ENCODE assay signal across 21 cellular contexts in the genomic region with DNA sequence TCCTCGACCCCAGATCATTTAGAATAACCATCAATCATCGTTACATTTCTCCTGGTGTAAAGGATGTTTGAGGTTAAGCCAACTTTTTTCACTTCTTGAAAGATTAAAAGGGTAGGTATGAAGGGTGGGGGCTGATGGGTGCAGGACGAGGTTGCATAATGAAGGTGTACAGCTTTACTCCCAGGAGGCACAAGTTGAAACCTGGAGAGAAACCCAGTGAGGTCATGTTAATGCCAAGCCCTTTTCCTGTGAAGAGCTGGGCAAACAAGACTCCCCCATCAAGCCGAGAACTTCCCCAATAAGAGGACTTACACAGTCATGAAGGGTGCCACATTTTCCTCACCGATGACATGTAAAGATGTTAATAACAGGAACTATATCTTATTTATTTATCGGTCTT.
DNase-seq lines count a peak whose midpoint lies in the region; ATAC-seq, FAIRE-seq and TF ChIP-seq lines count a peak whose summit lies in the region.
"Had no signal": no experiment of that assay in that cellular context is flagged by ENCODE, and none has a peak within 500 bp of the region (broad histone marks: within the 10 kb centered on the region; RNA-seq: fewer than 3 reads in every experiment).

No MANE protein-coding gene starts in this region.

- no peak for FAIRE-seq in bronchial epithelial cell (lab: Jason Lieb, UNC)
- FAIRE-seq: A549, GM12878, GM12892, GM18507 had no signal

- TF ChIP-seq CTCF in bronchial epithelial cell (IDR thresholded peaks at IDR 0.05; ENCODE audit: insufficient read depth, low read length, severe bottlenecking), result no peak

- no peaks in the 10 kb centered on the region for H3K36me3 ChIP-seq in bronchial epithelial cell (ENCODE audit: control insufficient read depth, insufficient read depth, low read length)
- H3K36me3 ChIP-seq: BLaER1 treated with 17β-estradiol and CSF1 and Interleukin-3, amounts not matched to agents 10 nM and 100 nM had no signal

- H3K27me3 ChIP-seq in bronchial epithelial cell (ENCODE audit: control insufficient read depth, insufficient read depth, low read length), result no peaks in the 10 kb centered on the region
- H3K27me3 ChIP-seq: BLaER1 treated with 17β-estradiol and CSF1 and Interleukin-3, amounts not matched to agents 10 nM and 100 nM had no signal

- ATAC-seq in esophagus mucosa, result peak; percentile 68
- ATAC-seq: A549; CD8-positive, alpha-beta T cell; GM12878 had no signal

- no peak overlapping the region for H3K4me3 ChIP-seq in bronchial epithelial cell (ENCODE audit: low read depth, low read length)
- H3K4me3 ChIP-seq: A549; BLaER1 treated with 17β-estradiol and CSF1 and Interleukin-3, amounts not matched to agents 10 nM and 100 nM; GM12878 had no signal

- peak; percentile 45 for DNase-seq in NCI-H510A treated with DMSO at 0.1 percent for 48 hours (lab: John Stamatoyannopoulos, UW)
- DNase-seq in NCI-H510A (lab: John Stamatoyannopoulos, UW), result no peak
- peak; percentile 70 for DNase-seq in bronchial epithelial cell (ENCODE audit: low read depth)
- DNase-seq in NCI-H2107 (lab: John Stamatoyannopoulos, UW), result no peak
- DNase-seq in KG1 (lab: John Stamatoyannopoulos, UW), result no peak
- DNase-seq: AML-193; CD4-positive, alpha-beta T cell; CD8-positive, alpha-beta T cell; DMS 273 treated with DMSO at 0.1 percent for 48 hours; DMS153; DMS53; DMS79; DND-41; EL; GDM1 had no signal

Comparison
In these comparisons a context has a peak if more than half of its experiments do, and no peak if none do; other contexts are left out.
1. DNase-seq: peak in NCI-H510A treated with DMSO at 0.1 percent for 48 hours (single experiment) and bronchial epithelial cell (single experiment); none in NCI-H510A (single experiment), NCI-H2107 (single experiment) and KG1 (single experiment).